ENCODE assay signal across 24 cellular contexts in genomic region chr7:112748381-112748780, GRCh38.
"Had no signal": no experiment of that assay in that cellular context is flagged by ENCODE, and none has a peak within 500 bp of the region (broad histone marks: within the 10 kb centered on the region; RNA-seq: fewer than 3 reads in every experiment).

No MANE protein-coding gene starts in this region.

- H3K9me3 ChIP-seq: colonic mucosa, esophagus squamous epithelium, neutrophil, pancreas, prostate gland, tibial artery had no signal

- H3K27ac ChIP-seq: colonic mucosa, epithelial cell of prostate, esophagus squamous epithelium, neutrophil, pancreas, prostate gland, tibial artery had no signal

- H3K4me1 ChIP-seq: colonic mucosa, esophagus squamous epithelium, pancreas, prostate gland, tibial artery had no signal

- H3K4me3 ChIP-seq: colonic mucosa, esophagus squamous epithelium, pancreas, prostate gland, tibial artery had no signal

- H3K36me3 ChIP-seq: colonic mucosa, esophagus squamous epithelium, neutrophil, pancreas, prostate gland, tibial artery had no signal

- H3K27me3 ChIP-seq: colonic mucosa, esophagus squamous epithelium, neutrophil, pancreas, tibial artery had no signal

- ATAC-seq: activated CD8-positive, alpha-beta T cell treated with anti-CD3 and anti-CD28 coated beads for 36 hours; activated naive CD8-positive, alpha-beta T cell treated with anti-CD3 and anti-CD28 coated beads, Interleukin-2, amount 50 U/mL, for 24 hours; activated T-cell treated with anti-CD3 and anti-CD28 coated beads, Interleukin-2, amount 50 U/mL, for 4 hours; left cardiac atrium; left ventricle myocardium superior; pancreas; sciatic nerve; stimulated activated effector memory CD8-positive, alpha-beta T cell treated with anti-CD3 and anti-CD28 coated beads, Interleukin-12 subunit alpha, Interleukin-12 subunit beta, amount 100 ng/mL, for 72 hours; stimulated activated naive CD8-positive, alpha-beta T cell treated with anti-CD3 and anti-CD28 coated beads, Interleukin-15, amount 100 ng/mL, for 72 hours; T-helper 17 cell had no signal

- DNase-seq: activated B cell treated with CpG ODN at 0.5 μM for 24 hours; activated CD4-positive, alpha-beta T cell treated with anti-CD3 and anti-CD28 coated beads, Interleukin-2, amount 50 U/mL, for 1 hour; activated CD8-positive, alpha-beta T cell treated with anti-CD3 and anti-CD28 coated beads for 36 hours; activated naive CD8-positive, alpha-beta T cell treated with anti-CD3 and anti-CD28 coated beads, Interleukin-2, amount 50 U/mL, for 24 hours; activated T-cell treated with anti-CD3 and anti-CD28 coated beads, Interleukin-2, amount 50 U/mL, for 4 hours; colonic mucosa; effector CD8-positive, alpha-beta T cell; esophagus squamous epithelium; left cardiac atrium; left ventricle myocardium superior; naive B cell; nephron progenitor cell; pancreas; retina; small intestine; stimulated activated CD4-positive, alpha-beta T cell treated with anti-CD3 and anti-CD28 coated beads, Interleukin-4, amount 100 ng/mL, for 24 hours; stimulated activated naive CD8-positive, alpha-beta T cell treated with anti-CD3 and anti-CD28 coated beads, Interleukin-15, amount 100 ng/mL, for 72 hours; T-helper 17 cell; tibial artery had no signal
